ENCODE assay signal across 10 cellular contexts in genomic region chr22:23762866-23763578, GRCh38. TPM values are rescaled to one million over a fixed set of nuclear protein-coding genes. Genes with fewer than 3 reads are reported as not detected.
DNase-seq lines count a peak whose midpoint lies in the region; ATAC-seq and TF ChIP-seq lines count a peak whose summit lies in the region.
"Had no signal": no experiment of that assay in that cellular context is flagged by ENCODE, and none has a peak within 500 bp of the region (broad histone marks: within the 10 kb centered on the region; RNA-seq: fewer than 3 reads in every experiment).

C22orf15 (plus strand) TSS chr22:23762990; CDS start chr22:23763307, 317 bp downstream.

- peaks cover 2% of the 10 kb centered on the region for H3K36me3 Mint-ChIP-seq in chondrocyte (ENCODE audit: low read depth)

- H3K4me3 ChIP-seq in DOHH2 (ENCODE audit: low read length) = peak within 1 kb of the TSS; percentile 66
- H3K4me3 ChIP-seq in neuronal stem cell (ENCODE audit: low read length in 2 of 2) = no peak within 1 kb of the TSS
- H3K4me3 ChIP-seq in BE2C (ENCODE audit: low read depth, low read length) = no peak within 1 kb of the TSS

- no peak within 1 kb of the TSS for H2BK120ac ChIP-seq in neuronal stem cell (ENCODE audit: low read depth, low read length)

- H2AFZ ChIP-seq in neuronal stem cell (ENCODE audit: low read length) = peak within 1 kb of the TSS; percentile 75
- H2AFZ ChIP-seq: parathyroid adenoma had no signal

- H3F3A ChIP-seq in DOHH2 (ENCODE audit: control insufficient read depth, insufficient read depth) = peaks cover 2% of the 10 kb centered on the region; the same call in 1 of the 2 replicates

- H3K4me2 ChIP-seq in DOHH2 (ENCODE audit: low read length) = peak within 1 kb of the TSS; percentile 92
- peak within 1 kb of the TSS; percentile 19 for H3K4me2 ChIP-seq in neuronal stem cell (ENCODE audit: insufficient read depth, low read length, poor library complexity, severe bottlenecking)

- no peak within 1 kb of the TSS for H3K4ac ChIP-seq in neuronal stem cell (ENCODE audit: low read length)

- H3K9me3 Mint-ChIP-seq in chondrocyte (ENCODE audit: low read depth) = no peaks in the 10 kb centered on the region

- no CpG with 5 or more reads among the region's 23 CpGs for WGBS in neuronal stem cell (ENCODE audit: extremely low coverage in 2 of 2, insufficient read length in 2 of 2, insufficient replicate concordance in 1 of 2), 2 donors

- H3K79me1 ChIP-seq in neuronal stem cell (ENCODE audit: low read depth, low read length) = no peaks in the 10 kb centered on the region

- H3K27ac ChIP-seq in DOHH2 (ENCODE audit: low read depth, low read length) (peak within 1 kb of the TSS; percentile 59), neuronal stem cell (replicated peaks; ENCODE audit: low read length) (peak within 1 kb of the TSS; percentile 47)
- H3K27ac ChIP-seq: parathyroid adenoma had no signal

- H3K27me3 ChIP-seq in DOHH2 (ENCODE audit: control insufficient read depth, low read length) = no peaks in the 10 kb centered on the region
- H3K27me3 ChIP-seq in neuronal stem cell (ENCODE audit: control insufficient read depth in 3 of 3, insufficient read depth in 3 of 3, low read depth in 1 of 3, low read length in 3 of 3) = no peaks in the 10 kb centered on the region
- no peaks in the 10 kb centered on the region for H3K27me3 ChIP-seq in BE2C

- peak within 1 kb of the TSS; percentile 28 for H2BK15ac ChIP-seq in neuronal stem cell (ENCODE audit: low read length)

- peaks cover 27% of the 10 kb centered on the region for H3K4me1 Mint-ChIP-seq in chondrocyte (ENCODE audit: low read depth)

- no peak for ATAC-seq in GM18867 (IDR thresholded peaks at IDR 0.05; ENCODE audit: unreplicated experiment)

- peaks cover 6% of the 10 kb centered on the region; the same call in 1 of the 2 replicates for H4K20me1 ChIP-seq in DOHH2 (ENCODE audit: control insufficient read depth, insufficient read depth, low read depth, low read length)

- DNase-seq in Kasumi-1 (lab: John Stamatoyannopoulos, UW) (peak; percentile 67 to 68), chondrocyte (ENCODE audit: low spot score) (no peak), neuronal stem cell (ENCODE audit: low spot score) (no peak), amniotic stem cell (lab: John Stamatoyannopoulos, UW) (no peak), BE2C (no peak)
- no peak for DNase-seq in central memory CD4-positive, alpha-beta T cell

- H4K91ac ChIP-seq in neuronal stem cell (ENCODE audit: low read depth, low read length, poor library complexity) = no peak within 1 kb of the TSS

- no peaks in the 10 kb centered on the region for H3K9me2 ChIP-seq in DOHH2 (replicated peaks; ENCODE audit: control insufficient read depth, low read length)

- H3K27me3 Mint-ChIP-seq in chondrocyte (ENCODE audit: low read depth) = no peaks in the 10 kb centered on the region

- no peak within 1 kb of the TSS for H3K4me3 Mint-ChIP-seq in chondrocyte (ENCODE audit: unreplicated experiment)

- peaks cover 44% of the 10 kb centered on the region for H3K36me3 ChIP-seq in DOHH2 (ENCODE audit: control insufficient read depth, low read length)
- peaks cover 0 to 13% of the 10 kb centered on the region in 2 donors for H3K36me3 ChIP-seq in neuronal stem cell (replicated peaks in 1 of 2; ENCODE audit: control insufficient read depth in 2 of 2, insufficient read depth in 2 of 2, low read length in 2 of 2)
- H3K36me3 ChIP-seq in BE2C = peaks cover 32% of the 10 kb centered on the region

- H3K9me3 ChIP-seq in DOHH2 (ENCODE audit: control insufficient read depth, insufficient read depth, low read length) (no peaks in the 10 kb centered on the region), neuronal stem cell (replicated peaks in 1 of 2; ENCODE audit: control insufficient read depth in 2 of 2, insufficient read depth in 1 of 2, low read depth in 1 of 2, low read length in 2 of 2) (no peaks in the 10 kb centered on the region), BE2C (no peaks in the 10 kb centered on the region)

- H3K23ac ChIP-seq in neuronal stem cell (ENCODE audit: low read depth, low read length, poor library complexity) = peak within 1 kb of the TSS; percentile 11

- no peak within 1 kb of the TSS for H3K9ac ChIP-seq in neuronal stem cell (ENCODE audit: low read depth, low read length, poor library complexity)
- H3K9ac ChIP-seq: parathyroid adenoma had no signal

- H3K14ac ChIP-seq in neuronal stem cell (ENCODE audit: low read length) = peak within 1 kb of the TSS; percentile 77

- H3K4me1 ChIP-seq in DOHH2 (ENCODE audit: control insufficient read depth, low read length) (peaks cover 46% of the 10 kb centered on the region), neuronal stem cell (ENCODE audit: control insufficient read depth in 2 of 2, insufficient read depth in 1 of 2, low read depth in 1 of 2, low read length in 2 of 2) (peaks cover 13 to 22% of the 10 kb centered on the region in 2 donors), BE2C (peaks cover 18% of the 10 kb centered on the region; the same call in 1 of the 2 replicates)
- H3K4me1 ChIP-seq: parathyroid adenoma had no signal

- H3K27ac Mint-ChIP-seq in chondrocyte (ENCODE audit: unreplicated experiment) = peak within 1 kb of the TSS; percentile 49

- H2AK5ac ChIP-seq in neuronal stem cell (ENCODE audit: low read depth, low read length) = peak within 1 kb of the TSS; percentile 71

- no peak within 1 kb of the TSS for H4K8ac ChIP-seq in neuronal stem cell (ENCODE audit: low read depth, low read length)

- TF ChIP-seq CTCF in DOHH2 (IDR thresholded peaks at IDR 0.05; ENCODE audit: low read depth, low read length, poor library complexity, severe bottlenecking) (no peak), chondrocyte (IDR thresholded peaks at IDR 0.05) (no peak), BE2C (IDR thresholded peaks at IDR 0.05; ENCODE audit: low read depth, low read length) (no peak)

- H2BK12ac ChIP-seq in neuronal stem cell (ENCODE audit: low read length) = peak within 1 kb of the TSS; percentile 53

- H2BK5ac ChIP-seq in neuronal stem cell (ENCODE audit: low read length) = peak within 1 kb of the TSS; percentile 2

- peak within 1 kb of the TSS; percentile 44 for H3K18ac ChIP-seq in neuronal stem cell (ENCODE audit: low read length)

- H3K79me2 ChIP-seq in DOHH2 (ENCODE audit: control insufficient read depth, low read length) = peaks cover 44% of the 10 kb centered on the region
- H3K79me2 ChIP-seq: parathyroid adenoma had no signal

RNA-seq across cellular contexts. Expression of gene C22orf15, which starts in this region (rescaled TPM):
- total RNA-seq in chondrocyte = not detected in 3 replicates
- polyA plus RNA-seq in neuronal stem cell (2013, experiment 1 of 2) = 3.0 TPM
- 2.8 TPM for polyA plus RNA-seq in neuronal stem cell (2013, experiment 2 of 2)
- 1.1 TPM for polyA plus RNA-seq in BE2C (2012; ENCODE audit: insufficient read depth, insufficient read length, low read depth)
- total RNA-seq: NCI-H460 had no signal

Comparison
In these comparisons a context has a peak if more than half of its experiments do, and no peak if none do; other contexts are left out.
1. DNase-seq: peak in Kasumi-1 (2 of 2); none in chondrocyte (single experiment), neuronal stem cell (single experiment), amniotic stem cell (single experiment), BE2C (single experiment) and central memory CD4-positive, alpha-beta T cell (single experiment).